In the genomic region with DNA sequence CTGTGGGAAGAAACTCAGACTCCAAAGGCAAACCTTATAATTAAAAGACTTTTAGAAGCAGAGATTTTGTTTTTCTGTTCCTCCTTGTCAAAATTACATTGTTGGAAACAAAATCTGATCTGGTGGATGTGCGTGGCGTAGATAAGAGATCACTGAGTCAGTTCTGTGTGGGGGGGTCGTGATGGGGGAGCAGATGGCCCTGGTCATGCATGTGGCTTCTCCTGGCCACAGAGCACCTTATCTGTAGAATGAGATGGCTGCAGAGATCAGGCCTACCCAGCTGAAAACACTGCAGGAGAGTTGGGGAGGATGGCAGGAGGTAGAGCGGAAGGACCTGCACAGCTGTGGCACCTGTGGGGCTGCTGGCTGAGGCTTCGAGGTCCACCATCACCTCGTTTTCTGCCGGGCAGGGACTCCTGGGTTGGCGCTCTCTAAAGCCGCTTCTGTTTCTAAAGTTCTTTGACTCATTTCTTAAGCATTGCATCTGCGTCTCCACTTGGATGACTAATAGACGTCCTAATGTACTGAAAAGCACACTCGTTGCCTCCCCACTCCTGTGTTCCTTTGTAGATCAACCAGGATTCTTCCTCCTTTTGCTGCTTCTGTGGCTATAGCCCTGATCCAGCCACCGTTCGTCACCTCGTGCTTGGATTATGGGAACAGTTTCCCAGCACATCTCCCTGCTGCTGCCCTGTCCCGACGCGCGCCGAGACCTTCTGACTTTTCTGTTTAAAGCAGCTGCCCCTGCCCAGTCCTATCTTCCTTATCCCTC, we compare ENCODE assay signal across 15 cellular contexts.
DNase-seq lines count a peak whose midpoint lies in the region; ATAC-seq and TF ChIP-seq lines count a peak whose summit lies in the region.
"Had no signal": no experiment of that assay in that cellular context is flagged by ENCODE, and none has a peak within 500 bp of the region (broad histone marks: within the 10 kb centered on the region; RNA-seq: fewer than 3 reads in every experiment).

No MANE protein-coding gene starts in this region.

- no peaks in the 10 kb centered on the region for H3K9me3 ChIP-seq in adipocyte (ENCODE audit: control insufficient read depth, low read length)
- H3K9me3 ChIP-seq in thyroid gland = no peaks in the 10 kb centered on the region
- H3K9me3 ChIP-seq: mucosa of descending colon, suprapubic skin had no signal

- ATAC-seq in GM21717 (IDR thresholded peaks at IDR 0.05; ENCODE audit: unreplicated experiment) = no peak
- ATAC-seq: mucosa of descending colon had no signal

- 88 to 91% methylated on average over 20 of the region's 20 CpGs for WGBS in thyroid gland, 2 donors

- H3K4me1 Mint-ChIP-seq in glutamatergic neuron (ENCODE audit: low read depth, unreplicated experiment) = peaks cover 62% of the 10 kb centered on the region

- no peak for TF ChIP-seq POLR2A in thyroid gland (IDR thresholded peaks at IDR 0.05)

- no peaks in the 10 kb centered on the region for H3K36me3 Mint-ChIP-seq in glutamatergic neuron (ENCODE audit: unreplicated experiment)
- H3K36me3 Mint-ChIP-seq: activated naive CD8-positive, alpha-beta T cell treated with anti-CD3 and anti-CD28 coated beads for 36 hours had no signal

- H3K9ac ChIP-seq in adipocyte (ENCODE audit: low read length) = no peak overlapping the region

- intact Hi-C loops in thyroid gland (cut with DNase I) = no loop called here

- peak overlapping the region; percentile 53 for H3K27ac Mint-ChIP-seq in glutamatergic neuron (ENCODE audit: unreplicated experiment)
- H3K27ac Mint-ChIP-seq: activated CD4-positive, alpha-beta T cell treated with anti-CD3 and anti-CD28 coated beads, Interleukin-2, amount 10 ng/mL, durations not matched to agents 24 days and 14 days; activated naive CD8-positive, alpha-beta T cell treated with anti-CD3 and anti-CD28 coated beads for 36 hours had no signal

- H3K4me3 ChIP-seq in adipocyte (ENCODE audit: low read length) = no peak overlapping the region
- no peak overlapping the region for H3K4me3 ChIP-seq in thyroid gland (replicated peaks in 1 of 3)
- H3K4me3 ChIP-seq: mucosa of descending colon, suprapubic skin had no signal

- no peak for TF ChIP-seq CTCF in glutamatergic neuron (IDR thresholded peaks at IDR 0.05; ENCODE audit: partially characterized antibody, unreplicated experiment)
- no peak for TF ChIP-seq CTCF in thyroid gland (IDR thresholded peaks at IDR 0.05)

- H3K36me3 ChIP-seq in adipocyte (ENCODE audit: control insufficient read depth, insufficient read depth, low read length, severe bottlenecking) (no peaks in the 10 kb centered on the region), thyroid gland (no peaks in the 10 kb centered on the region)

- peaks cover 24% of the 10 kb centered on the region for H3K4me1 ChIP-seq in adipocyte (ENCODE audit: control insufficient read depth, insufficient read depth, low read length)
- peaks cover 0 to 8% of the 10 kb centered on the region in 2 donors for H3K4me1 ChIP-seq in thyroid gland

- H3K27ac ChIP-seq in thyroid gland = no peak overlapping the region
- H3K27ac ChIP-seq: 22Rv1, suprapubic skin had no signal

- peaks cover 10% of the 10 kb centered on the region for H3K27me3 Mint-ChIP-seq in glutamatergic neuron (ENCODE audit: unreplicated experiment)

- H3K4me3 Mint-ChIP-seq in glutamatergic neuron (ENCODE audit: unreplicated experiment) = peak overlapping the region; percentile 64
- H3K4me3 Mint-ChIP-seq: activated CD4-positive, alpha-beta T cell treated with anti-CD3 and anti-CD28 coated beads, Interleukin-2, amount 10 ng/mL, durations not matched to agents 24 days and 14 days; activated naive CD8-positive, alpha-beta T cell treated with anti-CD3 and anti-CD28 coated beads for 36 hours had no signal

- peaks cover 5% of the 10 kb centered on the region for H3K9me3 Mint-ChIP-seq in glutamatergic neuron (ENCODE audit: unreplicated experiment)
- H3K9me3 Mint-ChIP-seq: activated CD4-positive, alpha-beta T cell treated with anti-CD3 and anti-CD28 coated beads, Interleukin-2, amount 10 ng/mL, durations not matched to agents 24 days and 14 days; activated naive CD8-positive, alpha-beta T cell treated with anti-CD3 and anti-CD28 coated beads for 36 hours had no signal

- DNase-seq in NCI-H82 (lab: John Stamatoyannopoulos, UW) = peak; percentile 64
- DNase-seq in NCI-H82 treated with DMSO at 0.1 percent for 48 hours (lab: John Stamatoyannopoulos, UW; ENCODE audit: unreplicated experiment) = no peak
- peak; percentile 90 for DNase-seq in adipocyte (ENCODE audit: low read depth)
- no peak for DNase-seq in glutamatergic neuron
- no peak for DNase-seq in mucosa of gallbladder (ENCODE audit: low spot score)
- DNase-seq in stimulated activated CD4-positive, alpha-beta T cell treated with anti-CD3 and anti-CD28 coated beads, Interleukin-12 subunit alpha, Interleukin-12 subunit beta, amount 100 ng/mL, for 4 hours = no peak
- DNase-seq in thyroid gland = no peak
- DNase-seq: activated CD4-positive, alpha-beta T cell treated with anti-CD3 and anti-CD28 coated beads, Interleukin-2, amount 10 ng/mL, durations not matched to agents 24 days and 14 days; activated naive CD8-positive, alpha-beta T cell treated with anti-CD3 and anti-CD28 coated beads for 36 hours; foreskin melanocyte; mucosa of descending colon; NCI-H146 had no signal

- no peaks in the 10 kb centered on the region for H3K27me3 ChIP-seq in adipocyte (replicated peaks; ENCODE audit: control insufficient read depth, insufficient read depth, low read length)
- H3K27me3 ChIP-seq in thyroid gland = no peaks in the 10 kb centered on the region
- H3K27me3 ChIP-seq: suprapubic skin had no signal

Comparison
In these comparisons a context has a peak if more than half of its experiments do, and no peak if none do; other contexts are left out.
1. DNase-seq: peak in NCI-H82 (single experiment) and adipocyte (single experiment); none in NCI-H82 treated with DMSO at 0.1 percent for 48 hours (single experiment), glutamatergic neuron (single experiment), mucosa of gallbladder (single experiment), stimulated activated CD4-positive, alpha-beta T cell treated with anti-CD3 and anti-CD28 coated beads, Interleukin-12 subunit alpha, Interleukin-12 subunit beta, amount 100 ng/mL, for 4 hours (single experiment) and thyroid gland (0 of 2).